Comparison of ENCODE assay signal across 18 cellular contexts in the genomic region with DNA sequence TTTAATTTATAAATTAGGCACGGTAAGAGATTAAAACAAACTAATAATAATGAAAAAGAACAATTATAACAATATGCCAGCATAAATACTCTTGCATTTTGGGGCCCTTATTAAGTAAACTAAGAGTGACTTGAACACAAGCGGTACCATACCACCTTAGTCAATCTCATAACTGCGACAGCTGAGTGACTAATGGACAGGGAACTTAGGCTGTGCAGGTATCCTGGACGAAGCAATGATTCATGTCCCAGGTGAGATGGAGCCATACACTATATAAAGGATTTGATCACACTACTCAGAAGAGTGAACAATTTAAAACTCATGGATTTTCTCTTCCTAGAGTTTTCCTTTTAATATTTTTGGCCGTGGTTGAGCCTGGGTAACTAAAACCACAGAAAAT. TPM values are rescaled to one million over a fixed set of nuclear protein-coding genes. Genes with fewer than 3 reads are reported as not detected.
"Had no signal": no experiment of that assay in that cellular context is flagged by ENCODE, and none has a peak within 500 bp of the region (broad histone marks: within the 10 kb centered on the region; RNA-seq: fewer than 3 reads in every experiment).

No MANE protein-coding gene starts in this region.

- H3K36me3 ChIP-seq: esophagus squamous epithelium, left ventricle myocardium inferior, ovary, sigmoid colon had no signal

- DNase-seq: activated CD4-positive, alpha-beta T cell treated with anti-CD3 and anti-CD28 coated beads for 48 hours; activated naive CD4-positive, alpha-beta T cell treated with Interleukin-2 at 50 U/mL for 16 hours; central memory CD4-positive, alpha-beta T cell; cortex of kidney; endodermal cell; esophagus squamous epithelium; foreskin fibroblast; left ventricle myocardium inferior; mesenchymal stem cell; ovary; sigmoid colon; stimulated activated naive CD4-positive, alpha-beta T cell treated with Interleukin-2 at 50 U/mL for 16 hours; T-helper 1 cell; testis had no signal

- FAIRE-seq: islet of Langerhans had no signal

- H3K4me3 Mint-ChIP-seq: endodermal cell, neural crest cell had no signal

- H3K4me1 ChIP-seq: esophagus squamous epithelium, left ventricle myocardium inferior, testis had no signal

- H3K4me1 Mint-ChIP-seq: neural crest cell had no signal

- H3K27me3 ChIP-seq: esophagus squamous epithelium, ovary, sigmoid colon, testis had no signal

- H3K27ac Mint-ChIP-seq: endodermal cell had no signal

- H3K27ac ChIP-seq: esophagus squamous epithelium, left ventricle myocardium inferior, ovary, sigmoid colon, SK-N-MC, testis, VCaP had no signal

- H3K4me3 ChIP-seq: esophagus squamous epithelium, left ventricle myocardium inferior, ovary, sigmoid colon, SK-N-MC, testis had no signal

- H3K9me3 ChIP-seq: esophagus squamous epithelium, ovary, sigmoid colon, testis had no signal

RNA-seq across cellular contexts. Expression of a gene that starts 4.3 kb away (rescaled TPM):
- total RNA-seq: endodermal cell, left ventricle myocardium inferior, neural crest cell, testis had no signal

RNA-seq across cellular contexts. Expression of a gene that starts 15.1 kb away (rescaled TPM):
- total RNA-seq: endodermal cell, left ventricle myocardium inferior, neural crest cell, sigmoid colon had no signal

RNA-seq across cellular contexts. Expression of a gene that starts 15.5 kb away (rescaled TPM):
- total RNA-seq: neural crest cell had no signal

RNA-seq across cellular contexts. Expression of a gene that starts 30.5 kb away (rescaled TPM):
- total RNA-seq: endodermal cell, left ventricle myocardium inferior, neural crest cell had no signal

RNA-seq across cellular contexts. Expression of a gene that starts 47.9 kb away (rescaled TPM):
- total RNA-seq: endodermal cell, left ventricle myocardium inferior, neural crest cell, sigmoid colon had no signal
